11 cellular contexts compared by ENCODE assay signal in genomic region chr16:89822188-89823086, GRCh38. TPM values are rescaled to one million over a fixed set of nuclear protein-coding genes. Genes with fewer than 3 reads are reported as not detected.
DNase-seq lines count a peak whose midpoint lies in the region; ATAC-seq and TF ChIP-seq lines count a peak whose summit lies in the region.
"Had no signal": no experiment of that assay in that cellular context is flagged by ENCODE, and none has a peak within 500 bp of the region (broad histone marks: within the 10 kb centered on the region; RNA-seq: fewer than 3 reads in every experiment).

No MANE protein-coding gene starts in this region.

- H3K9ac ChIP-seq in duodenal mucosa (ENCODE audit: low read depth in 1 of 2, low read length in 2 of 2) = peak overlapping the region; percentile 16 to 49

- in situ Hi-C loops in HAP-1 (cut with MboI; ENCODE audit: low sequenced_read_pairs) = no loop called here

- H3K4me3 ChIP-seq in HAP-1 = no peak overlapping the region
- H3K4me3 ChIP-seq in duodenal mucosa (ENCODE audit: low read depth in 1 of 2, low read length in 2 of 2) = peak overlapping the region in 1 of 2 donors; percentile 34
- H3K4me3 ChIP-seq in osteoblast (ENCODE audit: insufficient read depth, low read length) = no peak overlapping the region
- H3K4me3 ChIP-seq: smooth muscle cell had no signal

- no peak overlapping the region for H3K4me2 ChIP-seq in osteoblast (ENCODE audit: insufficient read depth, low read length)
- H3K4me2 ChIP-seq: smooth muscle cell had no signal

- TF ChIP-seq CTCF in osteoblast (IDR thresholded peaks at IDR 0.05; ENCODE audit: extremely low read depth, low read depth, low read length) (no peak), foreskin keratinocyte (conservative IDR thresholded peaks at IDR 0.05) (no peak), GM10266 (IDR thresholded peaks at IDR 0.05; ENCODE audit: control insufficient read depth, insufficient read depth, low read depth, missing control alignments) (no peak)

- H3K79me2 ChIP-seq in osteoblast (ENCODE audit: insufficient read depth, low read length) = no peaks in the 10 kb centered on the region

- H3K4me1 ChIP-seq in HAP-1 = peaks cover 10% of the 10 kb centered on the region
- H3K4me1 ChIP-seq in duodenal mucosa (ENCODE audit: control insufficient read depth in 1 of 2, insufficient read depth in 2 of 2, low read length in 2 of 2) = peaks cover 23 to 34% of the 10 kb centered on the region in 2 donors
- peaks cover 1% of the 10 kb centered on the region for H3K4me1 ChIP-seq in osteoblast (ENCODE audit: insufficient read depth, low read length)
- H3K4me1 ChIP-seq in foreskin keratinocyte = no peaks in the 10 kb centered on the region

- no peaks in the 10 kb centered on the region for H3K36me3 ChIP-seq in HAP-1 (replicated peaks)
- no peaks in the 10 kb centered on the region for H3K36me3 ChIP-seq in duodenal mucosa (ENCODE audit: control insufficient read depth in 1 of 2, insufficient read depth in 2 of 2, low read length in 2 of 2)
- H3K36me3 ChIP-seq in osteoblast (ENCODE audit: insufficient read depth, low read length) = no peaks in the 10 kb centered on the region
- H3K36me3 ChIP-seq: neutrophil had no signal

- H2AFZ ChIP-seq in osteoblast (ENCODE audit: low read length) = no peak overlapping the region

- H3K27ac ChIP-seq in duodenal mucosa (ENCODE audit: low read depth, low read length) = peak overlapping the region; percentile 13
- no peak overlapping the region for H3K27ac ChIP-seq in osteoblast (ENCODE audit: low read depth, low read length)
- no peak overlapping the region for H3K27ac ChIP-seq in foreskin keratinocyte
- H3K27ac ChIP-seq: neutrophil had no signal

- peaks cover 4% of the 10 kb centered on the region for H4K20me1 ChIP-seq in osteoblast (ENCODE audit: insufficient read depth, low read length)

- H3K27me3 ChIP-seq in HAP-1 (ENCODE audit: low read depth) (no peaks in the 10 kb centered on the region), duodenal mucosa (ENCODE audit: control insufficient read depth in 1 of 2, insufficient read depth in 2 of 2, low read length in 2 of 2) (no peaks in the 10 kb centered on the region), osteoblast (ENCODE audit: insufficient read depth, low read length) (no peaks in the 10 kb centered on the region), foreskin keratinocyte (no peaks in the 10 kb centered on the region)

- no peak for ATAC-seq in foreskin keratinocyte
- ATAC-seq in GM19452 (IDR thresholded peaks at IDR 0.05; ENCODE audit: unreplicated experiment) = no peak

- DNase-seq in HAP-1 (ENCODE audit: low spot score in 2 of 2) (peak; percentile 16 to 65), NCI-H526 (lab: John Stamatoyannopoulos, UW) (peak; percentile 75 to 88), osteoblast (ENCODE audit: insufficient read length, low spot score, missing footprints) (peak; percentile 64), foreskin keratinocyte (no peak), GM10266 (ENCODE audit: extremely low spot score) (no peak), germinal center (ENCODE audit: low spot score) (no peak)
- DNase-seq: NCI-H2029 treated with DMSO at 0.1 percent for 48 hours had no signal

- H3K9me3 ChIP-seq in HAP-1 (peaks cover 5% of the 10 kb centered on the region), duodenal mucosa (ENCODE audit: control insufficient read depth in 1 of 2, low read length in 2 of 2) (no peaks in the 10 kb centered on the region), osteoblast (ENCODE audit: low read depth, low read length) (no peaks in the 10 kb centered on the region)
- H3K9me3 ChIP-seq: neutrophil had no signal

RNA-seq across cellular contexts. Expression of gene SPIRE2, which starts 5.8 kb away (rescaled TPM):
- total RNA-seq in osteoblast (0.72 and 1.5 TPM in 2 replicates), foreskin keratinocyte (2.2 and 2.6 TPM in 2 replicates)
- 1.5 and 1.7 TPM in 2 replicates for polyA plus RNA-seq in foreskin keratinocyte

RNA-seq across cellular contexts. Expression of gene FANCA, which starts 6.0 kb away (rescaled TPM):
- 4.0 and 8.3 TPM in 2 replicates for total RNA-seq in osteoblast
- total RNA-seq in foreskin keratinocyte = 32.0 and 33.0 TPM in 2 replicates
- polyA plus RNA-seq in foreskin keratinocyte = 26.4 and 30.4 TPM in 2 replicates

RNA-seq across cellular contexts. Expression of gene TCF25, which starts 51.0 kb away (rescaled TPM):
- total RNA-seq in osteoblast (225 and 230 TPM in 2 replicates), foreskin keratinocyte (89.1 and 93.4 TPM in 2 replicates)
- polyA plus RNA-seq in foreskin keratinocyte = 84.8 and 92.9 TPM in 2 replicates

Comparison
In these comparisons a context has a peak if more than half of its experiments do, and no peak if none do; other contexts are left out.
1. DNase-seq: peak in HAP-1 (2 of 2), NCI-H526 (2 of 2) and osteoblast (single experiment); none in foreskin keratinocyte (0 of 2), GM10266 (single experiment) and germinal center (single experiment).